In the genomic region with DNA sequence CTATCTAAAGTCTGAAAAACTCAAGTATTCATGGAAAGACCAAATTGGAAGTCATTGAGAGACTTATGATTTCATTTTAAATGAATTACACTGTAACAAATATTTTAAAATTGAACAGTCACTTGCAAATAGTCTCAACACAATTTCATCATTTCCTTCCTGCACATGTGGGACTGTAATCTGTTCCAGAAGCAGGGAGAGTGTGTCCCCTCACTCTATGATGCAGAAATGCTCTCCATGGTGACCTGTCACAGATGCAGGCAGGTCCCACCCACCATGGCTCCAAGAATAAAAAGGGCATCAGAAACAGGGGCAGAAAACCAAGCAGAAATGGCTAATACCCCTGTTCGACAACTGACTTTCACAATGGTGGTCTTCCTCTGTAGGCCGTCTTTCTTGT, we compare ENCODE assay signal across 29 cellular contexts.
DNase-seq lines count a peak whose midpoint lies in the region; ATAC-seq and TF ChIP-seq lines count a peak whose summit lies in the region.
"Had no signal": no experiment of that assay in that cellular context is flagged by ENCODE, and none has a peak within 500 bp of the region (broad histone marks: within the 10 kb centered on the region; RNA-seq: fewer than 3 reads in every experiment).

No MANE protein-coding gene starts in this region.

- H3K79me2 ChIP-seq in parathyroid adenoma: peaks cover 3% of the 10 kb centered on the region

- no peak for DNase-seq in sciatic nerve (ENCODE audit: low spot score)
- no peak for DNase-seq in NCI-H187 (lab: John Stamatoyannopoulos, UW)
- DNase-seq: activated CD4-positive, alpha-beta T cell treated with anti-CD3 and anti-CD28 coated beads, Interleukin-2, amount 50 U/mL, for 1 hour; activated CD4-positive, CD25-positive, alpha-beta regulatory T cell; activated effector memory CD4-positive, alpha-beta T cell treated with anti-CD3 and anti-CD28 coated beads, Interleukin-2, amount 50 U/mL, for 16 hours; activated T-cell treated with anti-CD3 and anti-CD28 coated beads, Interleukin-2, amount 50 U/mL, for 24 hours; aorta; DMS79; effector memory CD8-positive, alpha-beta T cell; erythroblast; foreskin keratinocyte; heart left ventricle; MV-4-11; stimulated activated CD4-positive, alpha-beta T cell treated with anti-CD3 and anti-CD28 coated beads, Interleukin-12 subunit alpha, Interleukin-12 subunit beta, amount 100 ng/mL, for 4 hours; stimulated activated CD4-positive, alpha-beta T cell treated with anti-CD3 and anti-CD28 coated beads, Interleukin-2, amount 100 ng/mL, for 48 hours; stomach; T-cell; uterus had no signal

- H2AFZ ChIP-seq in parathyroid adenoma: no peak overlapping the region

- H4K20me1 ChIP-seq in BLaER1 treated with 17β-estradiol and CSF1 and Interleukin-3, amounts not matched to agents 10 nM and 100 nM: no peaks in the 10 kb centered on the region

- peaks cover 35 to 53% (median 47%) of the 10 kb centered on the region in 10 experiments for H3K4me1 ChIP-seq in BLaER1 treated with 17β-estradiol and CSF1 and Interleukin-3, amounts not matched to agents 10 nM and 100 nM
- H3K4me1 ChIP-seq in parathyroid adenoma: peaks cover 15% of the 10 kb centered on the region
- H3K4me1 ChIP-seq: foreskin keratinocyte, prostate gland, uterus had no signal

- no peaks in the 10 kb centered on the region for H3K27me3 ChIP-seq in BLaER1 treated with 17β-estradiol and CSF1 and Interleukin-3, amounts not matched to agents 10 nM and 100 nM
- no peaks in the 10 kb centered on the region for H3K27me3 ChIP-seq in parathyroid adenoma (ENCODE audit: control insufficient read depth, insufficient read depth, low read length)
- H3K27me3 ChIP-seq: foreskin keratinocyte, heart left ventricle, right lobe of liver, SJCRH30, stomach, uterus had no signal

- intact Hi-C loops in sciatic nerve (cut with DNase I): no loop called here

- H3K9me3 ChIP-seq in BLaER1 treated with 17β-estradiol and CSF1 and Interleukin-3, amounts not matched to agents 10 nM and 100 nM (replicated peaks in 1 of 11): peaks cover 0 to 6% (median 2%) of the 10 kb centered on the region in 11 experiments; a peak in 7 of 22 replicates
- H3K9me3 ChIP-seq in parathyroid adenoma (ENCODE audit: control insufficient read depth, low read length): no peaks in the 10 kb centered on the region
- H3K9me3 ChIP-seq: heart left ventricle, prostate gland, right lobe of liver, SJCRH30, stomach, uterus had no signal

- H3K27ac Mint-ChIP-seq in IgD-negative memory B cell (peak overlapping the region in 1 of 3 donors; percentile 75), brain (peak overlapping the region in 4 of 5 experiments; percentile 10 to 95 (median 75))
- H3K27ac Mint-ChIP-seq: activated naive CD8-positive, alpha-beta T cell; activated T-cell treated with anti-CD3 and anti-CD28 coated beads, Interleukin-2, amount 50 U/mL, for 24 hours; effector memory CD8-positive, alpha-beta T cell; T-cell had no signal

- H3K4me3 Mint-ChIP-seq in IgD-negative memory B cell (peak overlapping the region; percentile 65 to 92 (median 68)), brain (peak overlapping the region in 1 of 5 experiments; percentile 47)
- H3K4me3 Mint-ChIP-seq: activated naive CD8-positive, alpha-beta T cell; activated T-cell treated with anti-CD3 and anti-CD28 coated beads, Interleukin-2, amount 50 U/mL, for 24 hours; CD14-positive monocyte; effector memory CD8-positive, alpha-beta T cell; T-cell had no signal

- H3K4me3 ChIP-seq in BLaER1 treated with 17β-estradiol and CSF1 and Interleukin-3, amounts not matched to agents 10 nM and 100 nM: no peak overlapping the region; a peak in 1 of 20 replicates
- H3K4me3 ChIP-seq in parathyroid adenoma (ENCODE audit: low read depth, low read length): no peak overlapping the region
- H3K4me3 ChIP-seq: coronary artery, heart left ventricle, prostate gland, right lobe of liver, SJCRH30, stomach, uterus had no signal

- H3K4me1 Mint-ChIP-seq in IgD-negative memory B cell (peaks cover 22 to 34% (median 34%) of the 10 kb centered on the region in 3 donors), brain (peaks cover 17% of the 10 kb centered on the region)

- H3K36me3 Mint-ChIP-seq in IgD-negative memory B cell: no peaks in the 10 kb centered on the region
- H3K36me3 Mint-ChIP-seq in brain: peaks cover 76% of the 10 kb centered on the region
- H3K36me3 Mint-ChIP-seq: activated naive CD8-positive, alpha-beta T cell; CD14-positive monocyte had no signal

- peak overlapping the region in 4 of 11 experiments; percentile 17 to 54 (median 46); a peak in 3 of 22 replicates for H3K9ac ChIP-seq in BLaER1 treated with 17β-estradiol and CSF1 and Interleukin-3, amounts not matched to agents 10 nM and 100 nM
- H3K9ac ChIP-seq in parathyroid adenoma: no peak overlapping the region

- ATAC-seq in sciatic nerve (no peak), HG02642 (IDR thresholded peaks at IDR 0.05; ENCODE audit: poor library complexity, unreplicated experiment) (no peak)
- ATAC-seq: effector memory CD8-positive, alpha-beta T cell; foreskin keratinocyte; heart left ventricle; T-cell had no signal

- H3K36me3 ChIP-seq in BLaER1 treated with 17β-estradiol and CSF1 and Interleukin-3, amounts not matched to agents 10 nM and 100 nM: peaks cover 0 to 22% (median 8%) of the 10 kb centered on the region in 11 experiments; a peak in 10 of 22 replicates
- H3K36me3 ChIP-seq in parathyroid adenoma (ENCODE audit: control insufficient read depth, insufficient read depth, low read length): no peaks in the 10 kb centered on the region
- H3K36me3 ChIP-seq: prostate gland, right lobe of liver, SJCRH30, uterus had no signal

- TF ChIP-seq CTCF in brain (conservative IDR thresholded peaks at IDR 0.05) (no peak), parathyroid adenoma (IDR thresholded peaks at IDR 0.05) (no peak)

- H3K27ac ChIP-seq in BLaER1 treated with 17β-estradiol and CSF1 and Interleukin-3, amounts not matched to agents 10 nM and 100 nM: peak overlapping the region in 8 of 11 experiments; percentile 33 to 74 (median 57); a peak in 13 of 22 replicates
- H3K27ac ChIP-seq in parathyroid adenoma: peak overlapping the region; percentile 5
- H3K27ac ChIP-seq: coronary artery, foreskin keratinocyte, heart left ventricle, prostate gland, right lobe of liver, SJCRH30, stomach, uterus had no signal

- peaks cover 5% of the 10 kb centered on the region for H3K27me3 Mint-ChIP-seq in IgD-negative memory B cell
- peaks cover 2% of the 10 kb centered on the region for H3K27me3 Mint-ChIP-seq in brain
- H3K27me3 Mint-ChIP-seq: activated naive CD8-positive, alpha-beta T cell; activated T-cell treated with anti-CD3 and anti-CD28 coated beads, Interleukin-2, amount 50 U/mL, for 24 hours; effector memory CD8-positive, alpha-beta T cell; T-cell had no signal

- no peaks in the 10 kb centered on the region for H3K9me3 Mint-ChIP-seq in IgD-negative memory B cell
- no peaks in the 10 kb centered on the region for H3K9me3 Mint-ChIP-seq in brain
- H3K9me3 Mint-ChIP-seq: activated T-cell treated with anti-CD3 and anti-CD28 coated beads, Interleukin-2, amount 50 U/mL, for 24 hours; effector memory CD8-positive, alpha-beta T cell; T-cell had no signal

- H3K4me2 ChIP-seq in BLaER1 treated with 17β-estradiol and CSF1 and Interleukin-3, amounts not matched to agents 10 nM and 100 nM: peak overlapping the region; percentile 51 to 90 (median 85)
- H3K4me2 ChIP-seq in parathyroid adenoma (ENCODE audit: low read length): no peak overlapping the region
